8 cellular contexts compared by ENCODE assay signal in the genomic region with DNA sequence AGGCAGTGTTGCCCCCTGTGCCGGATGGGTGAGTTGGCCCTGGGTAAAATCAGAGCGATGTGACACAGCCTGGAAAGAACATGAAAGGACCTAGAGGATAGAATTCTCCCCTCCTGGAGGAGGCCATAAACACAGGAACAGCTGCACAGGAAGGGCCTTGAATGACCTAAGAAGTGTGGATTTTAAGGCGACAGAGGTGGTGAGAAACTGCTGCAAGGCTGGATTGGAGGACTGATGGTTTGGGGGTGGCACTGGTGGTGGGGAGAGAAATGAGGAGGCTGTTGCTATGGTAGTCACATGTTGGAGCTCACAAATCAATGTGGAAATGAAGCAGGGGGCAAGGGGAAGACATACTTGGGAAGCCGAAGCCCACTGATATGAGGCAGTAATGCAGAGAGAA. TPM values are rescaled to one million over a fixed set of nuclear protein-coding genes. Genes with fewer than 3 reads are reported as not detected.
A peak's percentile ranks its signal among the peaks of the same experiment; 100 is the strongest.
DNase-seq lines count a peak whose midpoint lies in the region; ATAC-seq and TF ChIP-seq lines count a peak whose summit lies in the region.

No MANE protein-coding gene starts in this region.

- H3K27me3 Mint-ChIP-seq in brain: peaks cover 11% of the 10 kb centered on the region

- H3K4me3 ChIP-seq in heart right ventricle: peak overlapping the region in 8 of 10 donors; percentile 25 to 59 (median 54)
- H3K4me3 ChIP-seq in mesodermal cell (ENCODE audit: extremely low read depth, insufficient read depth, low read length, poor library complexity, severe bottlenecking): peak overlapping the region; percentile 37
- H3K4me3 ChIP-seq in aorta (ENCODE audit: low read length in 2 of 2): no peak overlapping the region

- 54 to 55% methylated on average over 4 of the region's 4 CpGs for WGBS in heart right ventricle, 2 donors
- 64 to 79% methylated on average over 3 to 4 of the region's 4 CpGs for WGBS in mesodermal cell (ENCODE audit: insufficient coverage in 2 of 2), 2 experiments
- WGBS in aorta, 2 donors: 45% methylated on average over 4 of the region's 4 CpGs

- peaks cover 0 to 12% (median 2%) of the 10 kb centered on the region in 5 experiments for H3K9me3 Mint-ChIP-seq in brain

- H3K9me3 ChIP-seq in heart right ventricle (no peaks in the 10 kb centered on the region), mesodermal cell (ENCODE audit: control insufficient read depth, low read length) (no peaks in the 10 kb centered on the region), aorta (ENCODE audit: control insufficient read depth, low read length) (no peaks in the 10 kb centered on the region)

- H3K27ac Mint-ChIP-seq in brain: peak overlapping the region; percentile 10 to 90 (median 84)

- H3K36me3 ChIP-seq in heart right ventricle (peaks cover 0 to 6% (median 0%) of the 10 kb centered on the region in 9 donors), mesodermal cell (ENCODE audit: control insufficient read depth, insufficient read depth, low read length) (no peaks in the 10 kb centered on the region), aorta (ENCODE audit: control insufficient read depth in 1 of 2, insufficient read depth in 2 of 2, low read length in 1 of 2) (no peaks in the 10 kb centered on the region)

- peaks cover 65% of the 10 kb centered on the region for H3K4me1 Mint-ChIP-seq in brain

- H3K36me3 Mint-ChIP-seq in brain: no peaks in the 10 kb centered on the region

- H3K4me3 Mint-ChIP-seq in brain: peak overlapping the region; percentile 75 to 81 (median 79)

- H3K4me1 ChIP-seq in heart right ventricle: peaks cover 13 to 59% (median 47%) of the 10 kb centered on the region in 9 donors
- H3K4me1 ChIP-seq in mesodermal cell (ENCODE audit: control insufficient read depth, insufficient read depth, low read length, poor library complexity, severe bottlenecking): peaks cover 49% of the 10 kb centered on the region
- H3K4me1 ChIP-seq in aorta (ENCODE audit: control insufficient read depth in 1 of 2, insufficient read depth in 2 of 2, low read length in 2 of 2): peaks cover 0 to 7% of the 10 kb centered on the region in 2 donors

- H3K27me3 ChIP-seq in heart right ventricle: no peaks in the 10 kb centered on the region
- H3K27me3 ChIP-seq in aorta (ENCODE audit: control insufficient read depth in 1 of 2, insufficient read depth in 2 of 2, low read length in 1 of 2): no peaks in the 10 kb centered on the region

- ATAC-seq in heart right ventricle (peak in 3 of 8 donors; percentile 15 to 28 (median 26)), Right ventricle myocardium superior (ENCODE audit: poor library complexity) (no peak), aorta (ENCODE audit: low FRiP score) (no peak), HG03354 (IDR thresholded peaks at IDR 0.05; ENCODE audit: poor library complexity, severe bottlenecking, unreplicated experiment) (no peak), HG03108 (IDR thresholded peaks at IDR 0.05; ENCODE audit: unreplicated experiment) (no peak)

- TF ChIP-seq CTCF in heart right ventricle (IDR thresholded peaks at IDR 0.05) (no peak), brain (conservative IDR thresholded peaks at IDR 0.05) (no peak)

- peak overlapping the region; percentile 85 to 97 (median 92) for H3K27ac ChIP-seq in heart right ventricle
- H3K27ac ChIP-seq in mesodermal cell (ENCODE audit: low read depth, low read length, severe bottlenecking): peak overlapping the region; percentile 97
- H3K27ac ChIP-seq in aorta (ENCODE audit: low read depth in 1 of 2, low read length in 2 of 2): peak overlapping the region; percentile 73 to 92

- intact Hi-C loops in heart right ventricle (cut with DNase I): loop anchor here in 3 of 10 donors (2.0 to 5.0 kb wide), 2 partner anchors 41 to 72 kb away; a partner anchor contains a TSS
- intact Hi-C loops in Right ventricle myocardium superior (cut with DNase I): no loop called here
- intact Hi-C loops in aorta (cut with DNase I): loop anchor here in 1 of 2 donors (1.0 kb wide), 1 partner anchor 27 kb away; no protein-coding TSS in a partner anchor

- peak in 1 of 2 donors; percentile 32 for DNase-seq in heart right ventricle
- no peak for DNase-seq in Right ventricle myocardium superior
- DNase-seq in aorta: no peak
- no peak for DNase-seq in NCI-H748 treated with DMSO at 0.1 percent for 48 hours (lab: John Stamatoyannopoulos, UW)

RNA-seq across cellular contexts. Expression of a gene that starts 13.8 kb away (rescaled TPM):
- total RNA-seq in heart right ventricle (1,000 to 10,000 TPM in 2 of 10 donors, 100 to 1,000 TPM in 8; 277 to 1,691 (median 608) TPM), Right ventricle myocardium superior (249 TPM), aorta (under 1 TPM in 1 of 2 donors, not detected in 1; 0.19 TPM)
- polyA plus RNA-seq in heart right ventricle (100 to 1,000 TPM; 404 to 586 TPM), brain (ENCODE audit: insufficient read depth, low read depth, low replicate concordance) (not detected), aorta (under 1 TPM; 0.13 to 0.75 TPM)
- polyA plus RNA-seq in mesodermal cell (2013, experiment 1 of 2): 3.6 TPM
- 3.4 TPM for polyA plus RNA-seq in mesodermal cell (2013, experiment 2 of 2)

RNA-seq across cellular contexts. Expression of a gene that starts 25.2 kb away (rescaled TPM):
- total RNA-seq in heart right ventricle (10 to 100 TPM in 9 of 10 donors, 1 to 10 TPM in 1; 7.4 to 46.3 (median 17.7) TPM), Right ventricle myocardium superior (11.4 TPM), aorta (100 to 1,000 TPM in 1 of 2 donors, 10 to 100 TPM in 1; 41.9 to 117 TPM)
- polyA plus RNA-seq in heart right ventricle (10 to 100 TPM; 14.1 to 28.1 TPM), brain (ENCODE audit: insufficient read depth, low read depth, low replicate concordance) (9.0 TPM), aorta (10 to 100 TPM; 15.8 to 27.3 TPM)
- 43.3 TPM for polyA plus RNA-seq in mesodermal cell (2013, experiment 1 of 2)
- polyA plus RNA-seq in mesodermal cell (2013, experiment 2 of 2): 34.8 TPM

Comparison
In these comparisons a context has a peak if more than half of its experiments do, and no peak if none do; other contexts are left out.
1. H3K4me3 ChIP-seq: peak in heart right ventricle (8 of 10) and mesodermal cell (single experiment); none in aorta (0 of 2).
2. RNA of a gene that starts 13.8 kb away (total RNA-seq): 277 to 1,691 TPM in heart right ventricle and 249 TPM in Right ventricle myocardium superior (single experiment); 0.19 TPM in aorta; every median in the first group is over 100 times any median in the second.
3. Peak in every context shown above with its lines, with median percentiles within 50 percentile points of each other: H3K27ac ChIP-seq.